In genomic region chr4:26029512-26030131, GRCh38 we compare ENCODE assay signal across 20 cellular contexts.
DNase-seq lines count a peak whose midpoint lies in the region; ATAC-seq, FAIRE-seq and TF ChIP-seq lines count a peak whose summit lies in the region.
"Had no signal": no experiment of that assay in that cellular context is flagged by ENCODE, and none has a peak within 500 bp of the region (broad histone marks: within the 10 kb centered on the region; RNA-seq: fewer than 3 reads in every experiment).

No MANE protein-coding gene starts in this region.

- H3K27ac Mint-ChIP-seq in endothelial cell (ENCODE audit: unreplicated experiment) = no peak overlapping the region
- H3K27ac Mint-ChIP-seq: activated CD4-positive, alpha-beta T cell treated with anti-CD3 and anti-CD28 coated beads, Interleukin-2, amount 10 ng/mL, durations not matched to agents 7 days and 5 days; naive B cell; stimulated activated naive CD8-positive, alpha-beta T cell treated with anti-CD3 and anti-CD28 coated beads, Interleukin-15, amount 100 ng/mL, for 72 hours had no signal

- no peaks in the 10 kb centered on the region for H3K9me1 ChIP-seq in K562 (ENCODE audit: control insufficient read depth, insufficient read depth, low read length)

- H3K4me2 ChIP-seq in K562 (ENCODE audit: insufficient read depth, low read length) (no peak overlapping the region), mesendoderm (ENCODE audit: low read length) (peak overlapping the region; percentile 10)

- in situ Hi-C loops in K562 (cut with MboI) = no loop called here

- no peak for TF ChIP-seq CTCF in K562 (IDR thresholded peaks at IDR 0.05 in 2 of 3, conservative IDR thresholded peaks at IDR 0.05 in 1 of 3; ENCODE audit: insufficient read depth in 2 of 3, low read depth in 1 of 3, low read length in 3 of 3)
- no peak for TF ChIP-seq CTCF in endothelial cell (IDR thresholded peaks at IDR 0.05; ENCODE audit: unreplicated experiment)

- H3K9me3 ChIP-seq in ES-I3 (ENCODE audit: control insufficient read depth, insufficient read depth, low read length) = 0 out of 2 replicates have a peak, but pooled peaks cover 5% of the 10 kb centered on the region
- H3K9me3 ChIP-seq in K562 (replicated peaks; ENCODE audit: control insufficient read depth, insufficient read depth, low read depth, low read length) = no peaks in the 10 kb centered on the region
- H3K9me3 ChIP-seq: adrenal gland, esophagus muscularis mucosa, HAP-1 had no signal

- H3K9ac ChIP-seq in ES-I3 (ENCODE audit: low read depth, low read length) (peak overlapping the region; percentile 30), K562 (ENCODE audit: insufficient read depth in 1 of 2, low read depth in 2 of 2, low read length in 2 of 2) (no peak overlapping the region), mesendoderm (ENCODE audit: low read length) (peak overlapping the region; percentile 21)

- no peaks in the 10 kb centered on the region for H3K27me3 ChIP-seq in H7 (ENCODE audit: control insufficient read depth, insufficient read depth, low read length)
- H3K27me3 ChIP-seq in K562 (ENCODE audit: control insufficient read depth in 2 of 2, insufficient read depth in 2 of 2, low read length in 2 of 2) = peaks cover 10 to 27% of the 10 kb centered on the region in 2 experiments; a peak in 4 of 5 replicates
- H3K27me3 ChIP-seq in mesendoderm (ENCODE audit: insufficient read depth, low read length, poor library complexity) = no peaks in the 10 kb centered on the region
- H3K27me3 ChIP-seq: adrenal gland had no signal

- H2BK15ac ChIP-seq in mesendoderm (replicated peaks; ENCODE audit: low read depth) = no peak overlapping the region

- peaks cover 4% of the 10 kb centered on the region for H3K36me3 Mint-ChIP-seq in endothelial cell (ENCODE audit: low read depth, unreplicated experiment)
- H3K36me3 Mint-ChIP-seq: type B pancreatic cell had no signal

- no peaks in the 10 kb centered on the region for H3K79me1 ChIP-seq in mesendoderm (ENCODE audit: low read length)

- H2AFZ ChIP-seq in K562 (ENCODE audit: low read depth, low read length) = no peak overlapping the region

- H3K79me2 ChIP-seq in K562 (ENCODE audit: control insufficient read depth, insufficient read depth, low read length) (no peaks in the 10 kb centered on the region), mesendoderm (ENCODE audit: control insufficient read depth, insufficient read depth, low read length) (no peaks in the 10 kb centered on the region)

- peak overlapping the region; percentile 64 for H3K4ac ChIP-seq in mesendoderm (ENCODE audit: low read depth, low read length)

- H3K4me3 Mint-ChIP-seq in endothelial cell (ENCODE audit: unreplicated experiment) = no peak overlapping the region
- H3K4me3 Mint-ChIP-seq: activated CD4-positive, alpha-beta T cell treated with anti-CD3 and anti-CD28 coated beads, Interleukin-2, amount 10 ng/mL, durations not matched to agents 7 days and 5 days; naive B cell; type B pancreatic cell had no signal

- ATAC-seq in K562 = no peak
- no peak for ATAC-seq in GM21723 (IDR thresholded peaks at IDR 0.05; ENCODE audit: unreplicated experiment)

- H3K4me3 ChIP-seq in H7 (ENCODE audit: insufficient read depth, low read depth, low read length) (peak overlapping the region; percentile 49), K562 (no peak overlapping the region), mesendoderm (ENCODE audit: low read length) (no peak overlapping the region)
- H3K4me3 ChIP-seq: adrenal gland, cardiac muscle cell, HAP-1, skin epidermis had no signal

- H3K18ac ChIP-seq in mesendoderm (ENCODE audit: low read length) = peak overlapping the region; percentile 33

- TF ChIP-seq POLR2A in K562 (conservative IDR thresholded peaks at IDR 0.05) = no peak

- FAIRE-seq in K562 (lab: Jason Lieb, UNC) = no peak
- FAIRE-seq: keratinocyte had no signal

- DNase-seq in H7 = peak; percentile 51
- no peak for DNase-seq in K562 (ENCODE audit: extremely low read depth in 1 of 4, low spot score in 3 of 4)
- no peak for DNase-seq in mesendoderm
- DNase-seq in endothelial cell (ENCODE audit: low spot score) = no peak
- DNase-seq in glomerular visceral epithelial cell (ENCODE audit: extremely low spot score) = no peak
- DNase-seq: NCI-H187 treated with DMSO at 0.1 percent for 48 hours had no signal

- POLR2A ChIA-PET in K562 (lab: Yijun Ruan, JAX) = interaction anchor here (1.3 kb wide), 1 partner anchor 36 kb away, joined by 3 read pairs; no protein-coding TSS in a partner anchor

- TF ChIP-seq RAD21 in K562 (CRISPR knock-in tag; conservative IDR thresholded peaks at IDR 0.05 in 1 of 2, IDR thresholded peaks at IDR 0.05 in 1 of 2) = no peak

- H4K5ac ChIP-seq in mesendoderm (ENCODE audit: low read length) = no peak overlapping the region

- peaks cover 8% of the 10 kb centered on the region for H3K4me1 Mint-ChIP-seq in endothelial cell (ENCODE audit: unreplicated experiment)

- peaks cover 10% of the 10 kb centered on the region for H3K27me3 Mint-ChIP-seq in endothelial cell (ENCODE audit: unreplicated experiment)
- H3K27me3 Mint-ChIP-seq: activated CD4-positive, alpha-beta T cell treated with anti-CD3 and anti-CD28 coated beads, Interleukin-2, amount 10 ng/mL, durations not matched to agents 7 days and 5 days had no signal

- H2BK120ac ChIP-seq in mesendoderm (ENCODE audit: low read depth, low read length) = no peak overlapping the region

- peaks cover 21% of the 10 kb centered on the region for H3K4me1 ChIP-seq in ES-I3 (ENCODE audit: insufficient read depth, low read length)
- H3K4me1 ChIP-seq in K562 (replicated peaks in 1 of 2; ENCODE audit: control insufficient read depth in 2 of 2, insufficient read depth in 2 of 2, low read length in 2 of 2) = peaks cover 0 to 7% of the 10 kb centered on the region in 2 experiments; a peak in 2 of 5 replicates
- H3K4me1 ChIP-seq in mesendoderm (ENCODE audit: control insufficient read depth, low read depth, low read length) = peaks cover 9% of the 10 kb centered on the region
- H3K4me1 ChIP-seq: HAP-1 had no signal

- no peak overlapping the region for H2BK5ac ChIP-seq in mesendoderm (ENCODE audit: low read length)

- H4K20me1 ChIP-seq in K562 (replicated peaks; ENCODE audit: control insufficient read depth, insufficient read depth, low read length) = no peaks in the 10 kb centered on the region

- peak overlapping the region; percentile 71 for H3K56ac ChIP-seq in mesendoderm (ENCODE audit: low read length)

- H3K23ac ChIP-seq in mesendoderm (ENCODE audit: low read length) = peak overlapping the region; percentile 67

- H3K9me3 Mint-ChIP-seq in endothelial cell (ENCODE audit: unreplicated experiment) = no peaks in the 10 kb centered on the region
- H3K9me3 Mint-ChIP-seq: activated CD4-positive, alpha-beta T cell treated with anti-CD3 and anti-CD28 coated beads, Interleukin-2, amount 10 ng/mL, durations not matched to agents 7 days and 5 days; stimulated activated naive CD8-positive, alpha-beta T cell treated with anti-CD3 and anti-CD28 coated beads, Interleukin-15, amount 100 ng/mL, for 72 hours; type B pancreatic cell had no signal

- intact Hi-C loops in K562 (cut with micrococcal nuclease) = loop anchor here (5.0 kb wide), 1 partner anchor 102 kb away; no protein-coding TSS in a partner anchor

- TF ChIP-seq EP300 in K562 (IDR thresholded peaks at IDR 0.05; ENCODE audit: low read length) = no peak

- 2% methylated on average over 18 of the region's 19 CpGs for WGBS in K562 (ENCODE audit: insufficient coverage, low coverage, missing lambda C conversion rate)
- WGBS in mesendoderm (ENCODE audit: extremely low coverage, insufficient coverage, low lambda C conversion rate) = no CpG with 5 or more reads among the region's 19 CpGs

- no peak overlapping the region for H2AK5ac ChIP-seq in mesendoderm (ENCODE audit: low read length)

- CTCF ChIA-PET in K562 (lab: Yijun Ruan, JAX; ENCODE audit: low intra/inter-chr PET ratio) = interaction anchor here (1.0 kb wide), 1 partner anchor 690 kb away, joined by 6 read pairs; no protein-coding TSS in a partner anchor

- no TSS peak for BruUV-seq in K562 (replicated peaks; lab: Mats Ljungman, UMichigan)

- H3K36me3 ChIP-seq in ES-I3 (ENCODE audit: insufficient read depth, low read length) (no peaks in the 10 kb centered on the region), H7 (replicated peaks; ENCODE audit: control insufficient read depth, insufficient read depth, low read length) (no peaks in the 10 kb centered on the region), K562 (ENCODE audit: control insufficient read depth, insufficient read depth, low read length) (no peaks in the 10 kb centered on the region), mesendoderm (ENCODE audit: control insufficient read depth, insufficient read depth, low read length) (no peaks in the 10 kb centered on the region)
- H3K36me3 ChIP-seq: adrenal gland, cardiac muscle cell, esophagus muscularis mucosa, HAP-1 had no signal

- H3K27ac ChIP-seq in K562 (ENCODE audit: extremely low read depth, low read depth, low read length) (no peak overlapping the region), mesendoderm (ENCODE audit: low read depth, low read length) (no peak overlapping the region)
- H3K27ac ChIP-seq: adrenal gland, cardiac muscle cell, dorsolateral prefrontal cortex, HL-60 had no signal

- H4K8ac ChIP-seq in mesendoderm (ENCODE audit: low read depth, low read length) = no peak overlapping the region

TF ChIP-seq in K562, 482 proteins besides CTCF, POLR2A, EP300 and RAD21:
- peak; percentile 86 for TF ChIP-seq NFIC (IDR thresholded peaks at IDR 0.05)
- TF ChIP-seq, protein P1, sequence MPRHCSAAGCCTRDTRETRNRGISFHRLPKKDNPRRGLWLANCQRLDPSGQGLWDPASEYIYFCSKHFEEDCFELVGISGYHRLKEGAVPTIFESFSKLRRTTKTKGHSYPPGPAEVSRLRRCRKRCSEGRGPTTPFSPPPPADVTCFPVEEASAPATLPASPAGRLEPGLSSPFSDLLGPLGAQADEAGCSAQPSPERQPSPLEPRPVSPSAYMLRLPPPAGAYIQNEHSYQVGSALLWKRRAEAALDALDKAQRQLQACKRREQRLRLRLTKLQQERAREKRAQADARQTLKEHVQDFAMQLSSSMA (CRISPR knock-in tag; IDR thresholded peaks at IDR 0.05) = no peak
TF ChIP-seq in K562: peak in this region for 1.

Comparison
In these comparisons a context has a peak if more than half of its experiments do, and no peak if none do; other contexts are left out.
1. H3K9ac ChIP-seq: peak in ES-I3 (single experiment) and mesendoderm (single experiment); none in K562 (0 of 2).